12 cellular contexts compared by ENCODE assay signal in genomic region chr5:8905021-8905420, GRCh38.
DNase-seq lines count a peak whose midpoint lies in the region; ATAC-seq and TF ChIP-seq lines count a peak whose summit lies in the region.
"Had no signal": no experiment of that assay in that cellular context is flagged by ENCODE, and none has a peak within 500 bp of the region (broad histone marks: within the 10 kb centered on the region; RNA-seq: fewer than 3 reads in every experiment).

No MANE protein-coding gene starts in this region.

- no peaks in the 10 kb centered on the region for H3K27me3 ChIP-seq in adipocyte (replicated peaks; ENCODE audit: control insufficient read depth, insufficient read depth, low read length)
- H3K27me3 ChIP-seq: gastroesophageal sphincter had no signal

- DNase-seq in Calu3 (peak; percentile 11), NCI-H1105 (lab: John Stamatoyannopoulos, UW) (peak; percentile 75), adipocyte (ENCODE audit: low read depth) (peak; percentile 94), iris pigment epithelial cell (ENCODE audit: low read depth) (peak; percentile 74), COLO668 (lab: John Stamatoyannopoulos, UW; ENCODE audit: unreplicated experiment) (no peak), medulla oblongata (ENCODE audit: extremely low spot score) (no peak)
- DNase-seq: Caco-2, left ventricle myocardium superior, PC-9 had no signal

- H3K9me3 ChIP-seq in adipocyte (ENCODE audit: control insufficient read depth, low read length) = no peaks in the 10 kb centered on the region
- H3K9me3 ChIP-seq: Caco-2, gastroesophageal sphincter had no signal

- H3K4me1 ChIP-seq in adipocyte (ENCODE audit: control insufficient read depth, insufficient read depth, low read length) = peaks cover 8% of the 10 kb centered on the region
- H3K4me1 ChIP-seq: Caco-2, gastroesophageal sphincter had no signal

- BruUV-seq in Calu3 (replicated peaks; lab: Mats Ljungman, UMichigan) = no TSS peak

- no peak overlapping the region for H3K4me3 ChIP-seq in adipocyte (ENCODE audit: low read length)
- H3K4me3 ChIP-seq: gastroesophageal sphincter, PC-9 had no signal

- ATAC-seq in GM18517 (IDR thresholded peaks at IDR 0.05; ENCODE audit: unreplicated experiment) (no peak), HG03439 (IDR thresholded peaks at IDR 0.05; ENCODE audit: unreplicated experiment) (no peak)
- ATAC-seq: gastroesophageal sphincter, left ventricle myocardium superior had no signal

- H3K9me3 Mint-ChIP-seq in Calu3 (ENCODE audit: low read depth, unreplicated experiment) = peaks cover 8% of the 10 kb centered on the region

- intact Hi-C loops in Calu3 (cut with micrococcal nuclease; ENCODE audit: unreplicated experiment) = no loop called here

- H3K4me3 Mint-ChIP-seq in Calu3 (ENCODE audit: low read depth, unreplicated experiment) = no peak overlapping the region

- H3K36me3 ChIP-seq in adipocyte (ENCODE audit: control insufficient read depth, insufficient read depth, low read length, severe bottlenecking) = no peaks in the 10 kb centered on the region
- H3K36me3 ChIP-seq: gastroesophageal sphincter had no signal

- H3K4me1 Mint-ChIP-seq in Calu3 (ENCODE audit: low read depth, unreplicated experiment) = no peaks in the 10 kb centered on the region

- CTCF ChIA-PET in Calu3 (lab: Charles Lee) = no interaction called here

- H3K27me3 Mint-ChIP-seq in Calu3 (ENCODE audit: unreplicated experiment) = no peaks in the 10 kb centered on the region

- no peak for TF ChIP-seq CTCF in Calu3 (IDR thresholded peaks at IDR 0.05; ENCODE audit: unreplicated experiment)

- no peak overlapping the region for H3K27ac Mint-ChIP-seq in Calu3 (ENCODE audit: unreplicated experiment)

- no peaks in the 10 kb centered on the region for H3K36me3 Mint-ChIP-seq in Calu3 (ENCODE audit: insufficient read depth, unreplicated experiment)

- H3K9ac ChIP-seq in adipocyte (ENCODE audit: low read length) = no peak overlapping the region

Comparison
In these comparisons a context has a peak if more than half of its experiments do, and no peak if none do; other contexts are left out.
1. DNase-seq: peak in Calu3 (single experiment), NCI-H1105 (single experiment), adipocyte (single experiment) and iris pigment epithelial cell (single experiment); none in COLO668 (single experiment) and medulla oblongata (single experiment).